ENCODE assay signal across 13 cellular contexts in the genomic region with DNA sequence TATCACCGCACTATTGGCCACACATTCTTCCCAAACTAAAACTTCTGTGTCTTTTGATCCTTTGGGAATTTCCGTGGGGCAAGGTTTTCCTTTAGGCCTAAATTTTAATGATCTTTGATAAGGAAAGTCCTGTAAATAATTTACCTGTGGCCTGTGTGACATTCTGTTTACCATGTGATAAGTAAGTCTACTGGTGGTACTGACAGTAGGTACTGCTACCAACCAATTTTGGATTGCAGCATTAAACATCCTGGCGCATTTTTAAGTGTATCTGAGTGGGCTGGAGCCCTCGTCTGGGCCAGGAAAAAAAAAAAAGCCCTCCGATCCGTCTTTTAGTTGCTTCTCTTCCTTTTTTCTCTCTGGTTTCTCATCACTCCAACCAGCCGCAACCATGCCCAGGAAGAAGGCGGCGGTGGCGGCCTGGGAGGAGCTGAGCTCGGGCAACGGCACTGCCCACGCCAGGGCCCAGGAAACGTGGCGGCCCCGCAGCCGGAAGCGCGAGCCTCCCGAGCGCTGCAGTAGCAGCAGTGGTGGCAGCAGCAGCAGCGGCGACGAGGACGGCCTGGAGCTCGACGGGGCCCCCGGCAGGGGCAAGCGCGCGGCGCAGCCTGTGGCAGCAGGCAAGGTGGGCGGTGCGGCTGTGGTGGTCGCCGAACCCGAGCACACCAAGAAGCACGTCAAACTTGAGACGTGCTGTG. TPM values are rescaled to one million over a fixed set of nuclear protein-coding genes. Genes with fewer than 3 reads are reported as not detected.
A peak's percentile ranks its signal among the peaks of the same experiment; 100 is the strongest.
DNase-seq lines count a peak whose midpoint lies in the region; ATAC-seq and TF ChIP-seq lines count a peak whose summit lies in the region.
"Had no signal": no experiment of that assay in that cellular context is flagged by ENCODE, and none has a peak within 500 bp of the region (broad histone marks: within the 10 kb centered on the region; RNA-seq: fewer than 3 reads in every experiment).

No MANE protein-coding gene starts in this region.

- peak; percentile 50 for DNase-seq in activated naive CD4-positive, alpha-beta T cell treated with Interleukin-2 at 50 U/mL for 16 hours
- DNase-seq in activated naive CD4-positive, alpha-beta T cell (lab: John Stamatoyannopoulos, UW): no peak
- DNase-seq in activated gamma-delta T cell (lab: John Stamatoyannopoulos, UW): peak; percentile 48
- DNase-seq in naive B cell: peak; percentile 37
- no peak for DNase-seq in esophagus muscularis mucosa (ENCODE audit: extremely low spot score)
- no peak for DNase-seq in anterior cingulate cortex (lab: John Stamatoyannopoulos, UW)
- DNase-seq: foreskin keratinocyte, PC-9, uterus had no signal

- H3K9me3 ChIP-seq in thymus (ENCODE audit: control insufficient read depth): no peaks in the 10 kb centered on the region
- no peaks in the 10 kb centered on the region for H3K9me3 ChIP-seq in esophagus muscularis mucosa
- H3K9me3 ChIP-seq: A549, uterus had no signal

- H3K27ac ChIP-seq in thymus (ENCODE audit: low read depth) (peak overlapping the region; percentile 83), esophagus muscularis mucosa (replicated peaks in 1 of 4) (no peak overlapping the region)
- H3K27ac ChIP-seq: A549, foreskin keratinocyte, PC-9, uterus had no signal

- H3K4me1 ChIP-seq in thymus (ENCODE audit: control insufficient read depth, insufficient read depth, low read length) (no peaks in the 10 kb centered on the region), esophagus muscularis mucosa (no peaks in the 10 kb centered on the region)
- H3K4me1 ChIP-seq: foreskin keratinocyte, uterus had no signal

- ATAC-seq in naive B cell (ENCODE audit: low read depth in 2 of 2) (peak; percentile 76 to 88), HG03439 (IDR thresholded peaks at IDR 0.05; ENCODE audit: unreplicated experiment) (no peak)
- ATAC-seq: A549, foreskin keratinocyte had no signal

- TF ChIP-seq EP300 in esophagus muscularis mucosa (IDR thresholded peaks at IDR 0.05): no peak

- intact Hi-C loops in esophagus muscularis mucosa (cut with DNase I): loop anchor here (10.0 kb wide), 1 partner anchor 196 kb away; no protein-coding TSS in a partner anchor

- H3K36me3 ChIP-seq in thymus (ENCODE audit: control insufficient read depth, insufficient read depth) (no peaks in the 10 kb centered on the region), esophagus muscularis mucosa (no peaks in the 10 kb centered on the region)
- H3K36me3 ChIP-seq: uterus had no signal

- TF ChIP-seq CTCF in esophagus muscularis mucosa (IDR thresholded peaks at IDR 0.05): no peak

- no peaks in the 10 kb centered on the region for H3K36me3 Mint-ChIP-seq in naive B cell

- TF ChIP-seq POLR2A in esophagus muscularis mucosa (IDR thresholded peaks at IDR 0.05; ENCODE audit: low read depth): no peak

- peak overlapping the region in 7 of 8 donors; percentile 37 to 89 (median 75) for H3K4me3 Mint-ChIP-seq in naive B cell

- WGBS in thymus: 68% methylated on average over 39 of the region's 39 CpGs
- 55% methylated on average over 39 of the region's 39 CpGs for WGBS in esophagus muscularis mucosa

- H3K27ac Mint-ChIP-seq in naive B cell: peak overlapping the region in 2 of 6 donors; percentile 30 to 94

- no peaks in the 10 kb centered on the region for H3K27me3 Mint-ChIP-seq in naive B cell

- H3K9me3 Mint-ChIP-seq in naive B cell: peaks cover 0 to 1% (median 0%) of the 10 kb centered on the region in 7 donors

- H3K4me1 Mint-ChIP-seq in naive B cell: peaks cover 0 to 16% (median 0%) of the 10 kb centered on the region in 3 donors

- H3K4me3 ChIP-seq in thymus (ENCODE audit: low read length) (peak overlapping the region; percentile 7), esophagus muscularis mucosa (peak overlapping the region in 2 of 4 donors; percentile 9 to 27)
- H3K4me3 ChIP-seq: A549, PC-9, uterus had no signal

- H3K27me3 ChIP-seq in thymus (ENCODE audit: control insufficient read depth, insufficient read depth) (no peaks in the 10 kb centered on the region), esophagus muscularis mucosa (no peaks in the 10 kb centered on the region)
- H3K27me3 ChIP-seq: foreskin keratinocyte, uterus had no signal

RNA-seq across cellular contexts. Expression of gene ASRGL1, which starts 33.6 kb away (rescaled TPM):
- 1 to 10 TPM in 4 of 6 donors, under 1 TPM in 1, not detected in 1; 0.57 to 3.1 (median 1.2) TPM for polyA plus RNA-seq in naive B cell (ENCODE audit: low read depth in 6 of 6)
- 6.0 TPM for polyA plus RNA-seq in thymus
- total RNA-seq in esophagus muscularis mucosa: 10 to 100 TPM in 1 of 4 donors, 1 to 10 TPM in 3; 2.1 to 11.6 (median 6.7) TPM

RNA-seq across cellular contexts. Expression of gene SCGB1A1, which starts 47.9 kb away (rescaled TPM):
- polyA plus RNA-seq in naive B cell (ENCODE audit: low read depth in 6 of 6) (not detected), thymus (27.2 TPM)
- total RNA-seq in esophagus muscularis mucosa: 1 to 10 TPM in 1 of 4 donors, not detected in 3; 3.0 TPM
- total RNA-seq: foreskin keratinocyte, osteocyte, PC-9, uterus had no signal
- polyA plus RNA-seq: foreskin keratinocyte had no signal

Comparison
In these comparisons a context has a peak if more than half of its experiments do, and no peak if none do; other contexts are left out.
1. DNase-seq: peak in activated naive CD4-positive, alpha-beta T cell treated with Interleukin-2 at 50 U/mL for 16 hours (single experiment), activated gamma-delta T cell (single experiment) and naive B cell (single experiment); none in activated naive CD4-positive, alpha-beta T cell (0 of 4), esophagus muscularis mucosa (single experiment) and anterior cingulate cortex (0 of 58).
2. RNA of gene SCGB1A1, which starts 47.9 kb away (polyA plus RNA-seq): 27.2 TPM in thymus (single experiment); not detected in naive B cell; every median in the first group is over 10 times any median in the second.